Comparison of ENCODE assay signal across 20 cellular contexts in the genomic region with DNA sequence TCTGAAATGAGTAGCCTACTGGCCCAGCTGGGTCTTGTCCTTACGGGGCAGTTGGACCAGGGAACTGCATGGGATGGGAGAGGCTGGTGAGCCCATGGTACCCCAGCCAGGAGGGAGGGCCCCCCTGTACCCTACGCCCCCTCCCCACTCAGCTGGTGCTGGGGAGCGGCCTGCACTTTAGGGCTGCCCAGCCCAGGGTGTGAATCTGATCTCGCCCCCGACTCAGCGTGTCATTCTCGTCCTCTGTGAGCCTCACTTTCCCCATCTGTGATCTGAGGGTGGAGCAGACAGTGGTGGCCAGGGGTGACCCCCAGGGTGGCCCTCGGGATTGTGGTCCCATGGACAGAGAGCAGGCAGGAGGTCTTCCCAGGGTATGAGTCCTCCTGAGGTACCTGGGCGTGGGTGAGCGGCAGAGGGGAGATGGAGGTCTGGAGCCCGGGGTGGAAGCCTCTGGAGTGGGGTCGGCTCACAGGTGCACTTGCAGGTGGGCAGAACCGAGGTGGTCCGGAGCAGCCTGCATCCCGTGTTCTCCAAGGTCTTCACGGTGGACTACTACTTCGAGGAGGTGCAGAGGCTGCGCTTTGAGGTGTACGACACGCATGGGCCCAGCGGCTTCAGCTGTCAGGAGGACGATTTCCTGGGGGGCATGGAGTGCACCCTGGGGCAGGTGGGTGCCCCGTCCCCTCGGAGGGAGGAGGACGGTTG. TPM values are rescaled to one million over a fixed set of nuclear protein-coding genes. Genes with fewer than 3 reads are reported as not detected.
A peak's percentile ranks its signal among the peaks of the same experiment; 100 is the strongest.
DNase-seq lines count a peak whose midpoint lies in the region; ATAC-seq and TF ChIP-seq lines count a peak whose summit lies in the region.
"Had no signal": no experiment of that assay in that cellular context is flagged by ENCODE, and none has a peak within 500 bp of the region (broad histone marks: within the 10 kb centered on the region; RNA-seq: fewer than 3 reads in every experiment).

No MANE protein-coding gene starts in this region.

- DNase-seq in AG04450 (ENCODE audit: low read depth, low spot score) (no peak), Calu3 (no peak), WTC11 (ENCODE audit: low spot score) (no peak), fibroblast of the aortic adventitia (ENCODE audit: low read depth) (no peak), DMS79 treated with DMSO at 0.1 percent for 48 hours (lab: John Stamatoyannopoulos, UW) (no peak), NOMO-1 (lab: John Stamatoyannopoulos, UW; ENCODE audit: unreplicated experiment in 2 of 2) (no peak), NCI-H69 (lab: John Stamatoyannopoulos, UW) (no peak), MG63 (no peak)
- DNase-seq: caudate nucleus; CD4-positive, CD25-positive, alpha-beta regulatory T cell; left lung; NCI-H2227 treated with DMSO at 0.1 percent for 48 hours; SHP77 treated with DMSO at 0.1 percent for 48 hours; transverse colon had no signal

- no peak for TF ChIP-seq CTCF in AG04450 (IDR thresholded peaks at IDR 0.05; ENCODE audit: low read depth, low read length)
- no peak for TF ChIP-seq CTCF in Calu3 (IDR thresholded peaks at IDR 0.05; ENCODE audit: unreplicated experiment)
- no peak for TF ChIP-seq CTCF in WTC11 (IDR thresholded peaks at IDR 0.05)
- no peak for TF ChIP-seq CTCF in fibroblast of the aortic adventitia (IDR thresholded peaks at IDR 0.05; ENCODE audit: insufficient read depth, low read length)

- ATAC-seq in WTC11: no peak
- ATAC-seq: left lung, mucosa of descending colon had no signal

- H3K4me1 Mint-ChIP-seq in Calu3 (ENCODE audit: low read depth, unreplicated experiment) (no peaks in the 10 kb centered on the region), WTC11 (peaks cover 8% of the 10 kb centered on the region)

- BruUV-seq in Calu3 (replicated peaks; lab: Mats Ljungman, UMichigan): no TSS peak

- H3K4me3 Mint-ChIP-seq in Calu3 (ENCODE audit: low read depth, unreplicated experiment): peak overlapping the region; percentile 58
- peak overlapping the region; percentile 56 for H3K4me3 Mint-ChIP-seq in WTC11
- H3K4me3 Mint-ChIP-seq: stimulated activated memory B cell treated with anti-CD40 and anti-IgM and Interleukin-4, amounts not matched to agents 10 μg/mL and 1 μg/mL and 100 μg/mL, for 72 hours had no signal

- peaks cover 13% of the 10 kb centered on the region for H3K27me3 Mint-ChIP-seq in Calu3 (ENCODE audit: unreplicated experiment)
- peaks cover 10% of the 10 kb centered on the region for H3K27me3 Mint-ChIP-seq in WTC11 (ENCODE audit: low read depth)

- peak overlapping the region; percentile 39 for H3K27ac Mint-ChIP-seq in Calu3 (ENCODE audit: unreplicated experiment)
- no peak overlapping the region for H3K27ac Mint-ChIP-seq in WTC11
- H3K27ac Mint-ChIP-seq: CD4-positive, CD25-positive, alpha-beta regulatory T cell; stimulated activated memory B cell treated with anti-CD40 and anti-IgM and Interleukin-4, amounts not matched to agents 10 μg/mL and 1 μg/mL and 100 μg/mL, for 72 hours had no signal

- POLR2A ChIA-PET in AG04450 (lab: Yijun Ruan, JAX): no interaction called here
- POLR2A ChIA-PET in WTC11 (lab: Charles Lee): no interaction called here

- CTCF ChIA-PET in AG04450 (lab: Charles Lee): interaction anchor here (1.1 kb wide), 1 partner anchor 64 kb away, joined by 3 read pairs; no protein-coding TSS in a partner anchor
- CTCF ChIA-PET in Calu3 (lab: Charles Lee): interaction anchor here (0.5 kb wide), 1 partner anchor 153 kb away, joined by 7 read pairs; no protein-coding TSS in a partner anchor
- CTCF ChIA-PET in WTC11 (lab: Charles Lee): interaction anchor here (0.6 to 2.6 kb wide), 4 partner anchors 12 to 758 kb away, joined by 4 to 16 read pairs (median 4); partner anchors contain the start of gene SPATA2L

- peaks cover 10% of the 10 kb centered on the region for H3K9me3 ChIP-seq in AG04450 (ENCODE audit: control insufficient read depth, insufficient read depth, low read length)
- H3K9me3 ChIP-seq in MG63: no peaks in the 10 kb centered on the region
- H3K9me3 ChIP-seq: left lung, mucosa of descending colon, transverse colon had no signal

- H3K9me3 Mint-ChIP-seq in Calu3 (ENCODE audit: low read depth, unreplicated experiment) (no peaks in the 10 kb centered on the region), WTC11 (no peaks in the 10 kb centered on the region)
- H3K9me3 Mint-ChIP-seq: CD4-positive, CD25-positive, alpha-beta regulatory T cell; stimulated activated memory B cell treated with anti-CD40 and anti-IgM and Interleukin-4, amounts not matched to agents 10 μg/mL and 1 μg/mL and 100 μg/mL, for 72 hours had no signal

- H3K27ac ChIP-seq in AG04450 (ENCODE audit: low read depth, low read length): peak overlapping the region; percentile 11
- H3K27ac ChIP-seq: left lung, parathyroid adenoma, skin epidermis, transverse colon had no signal

- H3K27me3 ChIP-seq in AG04450 (ENCODE audit: control insufficient read depth, insufficient read depth, low read length) (no peaks in the 10 kb centered on the region), MG63 (no peaks in the 10 kb centered on the region)

- H3K4me3 ChIP-seq in AG04450 (ENCODE audit: low read depth, low read length) (no peak overlapping the region), fibroblast of the aortic adventitia (ENCODE audit: low read depth, low read length) (peak overlapping the region; percentile 68), MG63 (no peak overlapping the region)
- H3K4me3 ChIP-seq: left lung, mucosa of descending colon, skin epidermis, transverse colon had no signal

- peaks cover 21% of the 10 kb centered on the region for H3K36me3 Mint-ChIP-seq in Calu3 (ENCODE audit: insufficient read depth, unreplicated experiment)
- no peaks in the 10 kb centered on the region; the same call in 1 of the 2 replicates for H3K36me3 Mint-ChIP-seq in WTC11
- H3K36me3 Mint-ChIP-seq: CD4-positive, CD25-positive, alpha-beta regulatory T cell; stimulated activated memory B cell treated with anti-CD40 and anti-IgM and Interleukin-4, amounts not matched to agents 10 μg/mL and 1 μg/mL and 100 μg/mL, for 72 hours had no signal

- no peaks in the 10 kb centered on the region; the same call in 1 of the 2 replicates for H3K36me3 ChIP-seq in MG63
- H3K36me3 ChIP-seq: left lung, transverse colon had no signal

- intact Hi-C loops in Calu3 (cut with micrococcal nuclease; ENCODE audit: unreplicated experiment): no loop called here

TF ChIP-seq in WTC11, 78 proteins besides CTCF, POLR2A, EP300 and RAD21:
- TF ChIP-seq PRRX2 (CRISPR knock-in tag; IDR thresholded peaks at IDR 0.05) (no peak), ZNF219 (CRISPR knock-in tag; IDR thresholded peaks at IDR 0.05; ENCODE audit: borderline replicate concordance) (no peak), ERG (CRISPR knock-in tag; IDR thresholded peaks at IDR 0.05) (no peak), FOXP1 (CRISPR knock-in tag; IDR thresholded peaks at IDR 0.05; ENCODE audit: borderline replicate concordance) (no peak), ELF4 (CRISPR knock-in tag; IDR thresholded peaks at IDR 0.05; ENCODE audit: low read depth) (no peak)
- TF ChIP-seq, protein P1, sequence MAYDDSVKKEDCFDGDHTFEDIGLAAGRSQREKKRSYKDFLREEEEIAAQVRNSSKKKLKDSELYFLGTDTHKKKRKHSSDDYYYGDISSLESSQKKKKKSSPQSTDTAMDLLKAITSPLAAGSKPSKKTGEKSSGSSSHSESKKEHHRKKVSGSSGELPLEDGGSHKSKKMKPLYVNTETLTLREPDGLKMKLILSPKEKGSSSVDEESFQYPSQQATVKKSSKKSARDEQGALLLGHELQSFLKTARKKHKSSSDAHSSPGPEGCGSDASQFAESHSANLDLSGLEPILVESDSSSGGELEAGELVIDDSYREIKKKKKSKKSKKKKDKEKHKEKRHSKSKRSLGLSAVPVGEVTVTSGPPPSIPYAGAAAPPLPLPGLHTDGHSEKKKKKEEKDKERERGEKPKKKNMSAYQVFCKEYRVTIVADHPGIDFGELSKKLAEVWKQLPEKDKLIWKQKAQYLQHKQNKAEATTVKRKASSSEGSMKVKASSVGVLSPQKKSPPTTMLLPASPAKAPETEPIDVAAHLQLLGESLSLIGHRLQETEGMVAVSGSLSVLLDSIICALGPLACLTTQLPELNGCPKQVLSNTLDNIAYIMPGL (CRISPR knock-in tag; IDR thresholded peaks at IDR 0.05): no peak

RNA-seq across cellular contexts. Expression of gene CPNE7, which starts 1.6 kb away (rescaled TPM):
- 7.5 and 10.6 TPM in 2 replicates for polyA plus RNA-seq in AG04450 (2011; rRNA removed)
- polyA minus RNA-seq in AG04450 (2011; rRNA and poly(A)+ RNA removed): 4.0 and 5.9 TPM in 2 replicates
- 31.3 and 48.2 TPM in 2 replicates for total RNA-seq in Calu3 (2022)
- 42.6 to 62.4 TPM (median 55.6 TPM) in 3 replicates for total RNA-seq in WTC11 (2021)
- total RNA-seq in fibroblast of the aortic adventitia (ENCODE audit: low replicate concordance): 0.65 and 13.1 TPM in 2 replicates
- 9.1 and 9.6 TPM in 2 replicates for total RNA-seq in MG63 (2014; rRNA removed; shearing (Covaris generic); ENCODE audit: low replicate concordance)

RNA-seq across cellular contexts. Expression of gene RPL13, which starts 16.7 kb away (rescaled TPM):
- polyA plus RNA-seq in AG04450 (2011; rRNA removed): 2,214 and 3,106 TPM in 2 replicates
- polyA minus RNA-seq in AG04450 (2011; rRNA and poly(A)+ RNA removed): 696 and 824 TPM in 2 replicates
- total RNA-seq in Calu3 (2022) (1,719 and 1,779 TPM in 2 replicates), WTC11 (2021) (2,631 to 3,314 TPM (median 3,295 TPM) in 3 replicates), fibroblast of the aortic adventitia (ENCODE audit: low replicate concordance) (3,215 and 3,366 TPM in 2 replicates)
- 2,413 and 2,555 TPM in 2 replicates for total RNA-seq in MG63 (2014; rRNA removed; shearing (Covaris generic); ENCODE audit: low replicate concordance)

RNA-seq across cellular contexts. Expression of gene DPEP1, which starts 36.2 kb away (rescaled TPM):
- not detected in 2 replicates for polyA plus RNA-seq in AG04450 (2011; rRNA removed)
- not detected in 2 replicates for polyA minus RNA-seq in AG04450 (2011; rRNA and poly(A)+ RNA removed)
- total RNA-seq in Calu3 (2022): not detected in 2 replicates
- 13.6 to 26.5 TPM (median 24.7 TPM) in 3 replicates for total RNA-seq in WTC11 (2021)
- total RNA-seq in fibroblast of the aortic adventitia (ENCODE audit: low replicate concordance): not detected in 2 replicates
- not detected in 2 replicates for total RNA-seq in MG63 (2014; rRNA removed; shearing (Covaris generic); ENCODE audit: low replicate concordance)
- total RNA-seq: CD4-positive, CD25-positive, alpha-beta regulatory T cell; Daoy; fibroblast of villous mesenchyme had no signal
- polyA plus RNA-seq: CD4-positive, CD25-positive, alpha-beta regulatory T cell had no signal

Comparison
In these comparisons a context has a peak if more than half of its experiments do, and no peak if none do; other contexts are left out.
1. RNA of gene DPEP1, which starts 36.2 kb away (total RNA-seq): 13.6 to 26.5 TPM in WTC11; not detected in Calu3, not detected in fibroblast of the aortic adventitia and not detected in MG63; every median in the first group is over 10 times any median in the second.